In genomic region chr3:66816110-66816761, GRCh38 we compare ENCODE assay signal across 8 cellular contexts.
DNase-seq lines count a peak whose midpoint lies in the region; ATAC-seq and TF ChIP-seq lines count a peak whose summit lies in the region.

No MANE protein-coding gene starts in this region.

- ATAC-seq in Right ventricle myocardium inferior = peak; percentile 75
- peak; percentile 63 for ATAC-seq in HG02759 (IDR thresholded peaks at IDR 0.05; ENCODE audit: unreplicated experiment)
- ATAC-seq in Right ventricle myocardium superior (ENCODE audit: poor library complexity) = peak; percentile 82

- H3K27ac ChIP-seq in WERI-Rb-1 = no peak overlapping the region

- TF ChIP-seq CTCF in WERI-Rb-1 (IDR thresholded peaks at IDR 0.05; ENCODE audit: low read depth, low read length) = peak; percentile 29; the same call in 1 of the 2 replicates

- no peaks in the 10 kb centered on the region for H3K27me3 ChIP-seq in WERI-Rb-1 (ENCODE audit: insufficient read depth, low read depth, severe bottlenecking)

- no peaks in the 10 kb centered on the region for H3K36me3 ChIP-seq in WERI-Rb-1

- DNase-seq in Right ventricle myocardium inferior (ENCODE audit: missing footprints) (no peak), cardiac septum (ENCODE audit: low spot score) (no peak), NCI-H2171 treated with DMSO at 0.1 percent for 48 hours (lab: John Stamatoyannopoulos, UW) (peak; percentile 73), WERI-Rb-1 (no peak), Right ventricle myocardium superior (no peak), pulmonary artery endothelial cell (ENCODE audit: low read depth, low spot score) (peak; percentile 30), activated gamma-delta T cell (lab: John Stamatoyannopoulos, UW) (no peak)

- intact Hi-C loops in Right ventricle myocardium inferior (cut with DNase I) (loop anchor here (1.0 to 5.0 kb wide), 4 partner anchors 314 to 561 kb away; partner anchors contain the start of gene LRIG1), cardiac septum (cut with DNase I) (loop anchor here (2.0 to 10.0 kb wide), 3 partner anchors 311 to 539 kb away; partner anchors contain the start of gene LRIG1), Right ventricle myocardium superior (cut with DNase I) (loop anchor here (5.0 kb wide), 3 partner anchors 414 to 559 kb away; no protein-coding TSS in a partner anchor)

- no peaks in the 10 kb centered on the region for H3K9me3 ChIP-seq in WERI-Rb-1 (ENCODE audit: severe bottlenecking)

- H3K4me3 ChIP-seq in WERI-Rb-1 (ENCODE audit: low read depth, low read length) = no peak overlapping the region

Comparison
In these comparisons a context has a peak if more than half of its experiments do, and no peak if none do; other contexts are left out.
1. DNase-seq: peak in NCI-H2171 treated with DMSO at 0.1 percent for 48 hours (single experiment) and pulmonary artery endothelial cell (single experiment); none in Right ventricle myocardium inferior (single experiment), cardiac septum (single experiment), WERI-Rb-1 (single experiment), Right ventricle myocardium superior (single experiment) and activated gamma-delta T cell (single experiment).
2. Peak in every context shown above with its lines, with median percentiles within 50 percentile points of each other: ATAC-seq.